Comparison of ENCODE assay signal across 7 cellular contexts in genomic region chr5:55234171-55234700, GRCh38. TPM values are rescaled to one million over a fixed set of nuclear protein-coding genes. Genes with fewer than 3 reads are reported as not detected.
DNase-seq lines count a peak whose midpoint lies in the region; ATAC-seq, FAIRE-seq and TF ChIP-seq lines count a peak whose summit lies in the region.

No MANE protein-coding gene starts in this region.

- no peak for TF ChIP-seq POLR2A in GM12878 (IDR thresholded peaks at IDR 0.05; ENCODE audit: low read depth, low read length)

- DNase-seq in NCI-H146 (lab: John Stamatoyannopoulos, UW) = peak; percentile 47
- DNase-seq in GM12878 (ENCODE audit: low read depth, low spot score) = no peak
- no peak for DNase-seq in keratinocyte (ENCODE audit: low read depth, low spot score)

- peaks cover 71% of the 10 kb centered on the region for H3K27me3 Mint-ChIP-seq in stimulated activated naive CD8-positive, alpha-beta T cell treated with anti-CD3 and anti-CD28 coated beads, Interleukin-15, Interleukin-2, amounts not matched to agents 100 ng/mL and 50 ng/mL, for 24 hours

- no peaks in the 10 kb centered on the region for H3K9me1 ChIP-seq in keratinocyte (ENCODE audit: control insufficient read depth, extremely low read depth, insufficient read depth, low read length)

- no peaks in the 10 kb centered on the region for H3K9me3 Mint-ChIP-seq in stimulated activated naive CD8-positive, alpha-beta T cell treated with anti-CD3 and anti-CD28 coated beads, Interleukin-15, Interleukin-2, amounts not matched to agents 100 ng/mL and 50 ng/mL, for 24 hours

- peak overlapping the region; percentile 79 for H3K4me3 Mint-ChIP-seq in stimulated activated naive CD8-positive, alpha-beta T cell treated with anti-CD3 and anti-CD28 coated beads, Interleukin-15, Interleukin-2, amounts not matched to agents 100 ng/mL and 50 ng/mL, for 24 hours

- FAIRE-seq in GM12878 (lab: Jason Lieb, UNC) (no peak), keratinocyte (lab: Jason Lieb, UNC) (no peak)

- in situ Hi-C loops in GM12878 (cut with MboI) = no loop called here

- H3K27me3 ChIP-seq in GM12878 (replicated peaks in 1 of 2; ENCODE audit: control insufficient read depth in 2 of 2, insufficient read depth in 2 of 2, low read length in 1 of 2) = peaks cover 23 to 32% of the 10 kb centered on the region in 2 experiments
- H3K27me3 ChIP-seq in keratinocyte (ENCODE audit: control insufficient read depth, extremely low read depth, insufficient read depth, low read length) = peaks cover 10% of the 10 kb centered on the region

- no peak overlapping the region for H3K27ac ChIP-seq in GM12878 (ENCODE audit: control insufficient read depth, insufficient read depth)
- peak overlapping the region; percentile 42 for H3K27ac ChIP-seq in keratinocyte (ENCODE audit: control insufficient read depth, insufficient read depth, low read length)

- H3K4me3 ChIP-seq in GM08714 (ENCODE audit: low read length) (peak overlapping the region; percentile 54; the same call in 1 of the 2 replicates), GM12878 (no peak overlapping the region), keratinocyte (ENCODE audit: control insufficient read depth in 2 of 3, extremely low read depth in 1 of 3, insufficient read depth in 2 of 3, low read depth in 1 of 3, low read length in 3 of 3) (peak overlapping the region; percentile 69 to 92 (median 84))

- H3K27ac Mint-ChIP-seq in stimulated activated naive CD8-positive, alpha-beta T cell treated with anti-CD3 and anti-CD28 coated beads, Interleukin-15, Interleukin-2, amounts not matched to agents 100 ng/mL and 50 ng/mL, for 24 hours = peak overlapping the region; percentile 31

- no TSS peak for BruUV-seq in GM12878 (replicated peaks; lab: Mats Ljungman, UMichigan)

- intact Hi-C loops in GM12878 (cut with micrococcal nuclease; ENCODE audit: unreplicated experiment) = no loop called here

- no peak for TF ChIP-seq CTCF in GM12878 (IDR thresholded peaks at IDR 0.05 in 2 of 3, conservative IDR thresholded peaks at IDR 0.05 in 1 of 3; ENCODE audit: control insufficient read depth in 2 of 3, extremely low read depth in 1 of 3, insufficient read depth in 1 of 3, low read depth in 3 of 3, low read length in 3 of 3)
- no peak for TF ChIP-seq CTCF in keratinocyte (optimal IDR thresholded peaks at IDR 0.05 in 1 of 3, IDR thresholded peaks at IDR 0.05 in 1 of 3, conservative IDR thresholded peaks at IDR 0.05 in 1 of 3; ENCODE audit: extremely low read depth in 1 of 3, insufficient read depth in 2 of 3, low read length in 3 of 3)

- H3K79me2 ChIP-seq in GM12878 (ENCODE audit: control insufficient read depth, insufficient read depth, low read length) (no peaks in the 10 kb centered on the region), keratinocyte (ENCODE audit: control insufficient read depth, insufficient read depth, low read length) (no peaks in the 10 kb centered on the region)

- no peaks in the 10 kb centered on the region for H3K36me3 Mint-ChIP-seq in stimulated activated naive CD8-positive, alpha-beta T cell treated with anti-CD3 and anti-CD28 coated beads, Interleukin-15, Interleukin-2, amounts not matched to agents 100 ng/mL and 50 ng/mL, for 24 hours (ENCODE audit: low read depth)

- TF ChIP-seq RAD21 in GM12878 (IDR thresholded peaks at IDR 0.05; ENCODE audit: insufficient read depth, low read depth, low read length) = no peak

- 22% methylated on average over 28 of the region's 28 CpGs for WGBS in GM12878 (ENCODE audit: insufficient coverage, insufficient replicate concordance, low lambda C conversion rate, missing lambda C conversion rate)

- CTCF ChIA-PET in GM12878 (lab: Yijun Ruan, JAX) = interaction anchor here (0.9 kb wide), 1 partner anchor 16 kb away, joined by 3 read pairs; no protein-coding TSS in a partner anchor

- RAD21 ChIA-PET in GM12878 (lab: Charles Lee; ENCODE audit: unreplicated experiment) = no interaction called here

- H3K9me3 ChIP-seq in GM12878 (replicated peaks; ENCODE audit: control insufficient read depth, insufficient read depth, low read length) (no peaks in the 10 kb centered on the region), keratinocyte (ENCODE audit: control insufficient read depth, low read depth, low read length) (no peaks in the 10 kb centered on the region)

- dilution Hi-C loops in keratinocyte (cut with MboI; ENCODE audit: extremely low pct_ligation_motif_present, low sequenced_read_pairs) = no loop called here

- H3K36me3 ChIP-seq in GM12878 (ENCODE audit: control insufficient read depth in 2 of 2, insufficient read depth in 2 of 2, low read length in 1 of 2) (no peaks in the 10 kb centered on the region), keratinocyte (ENCODE audit: control insufficient read depth in 2 of 2, extremely low read depth in 1 of 2, insufficient read depth in 2 of 2, low read length in 2 of 2) (peaks cover 0 to 2% of the 10 kb centered on the region in 2 experiments)

- peak overlapping the region; percentile 97 for H3K4me2 ChIP-seq in GM12878 (ENCODE audit: control insufficient read depth, insufficient read depth)
- H3K4me2 ChIP-seq in keratinocyte (ENCODE audit: control insufficient read depth, extremely low read depth, insufficient read depth, low read depth, low read length) = peak overlapping the region; percentile 91

- ATAC-seq in GM12878 (no peak), GM21717 (IDR thresholded peaks at IDR 0.05; ENCODE audit: unreplicated experiment) (no peak), HG02885 (IDR thresholded peaks at IDR 0.05; ENCODE audit: poor library complexity, unreplicated experiment) (no peak)

- SMC1A ChIA-PET in GM12878 (lab: Charles Lee; ENCODE audit: uncharacterized antibody, unreplicated experiment) = no interaction called here

- TF ChIP-seq EP300 in GM12878 (IDR thresholded peaks at IDR 0.05; ENCODE audit: borderline replicate concordance in 1 of 2, control insufficient read depth in 1 of 2, low read depth in 2 of 2, low read length in 2 of 2) = no peak

- H4K20me1 ChIP-seq in GM12878 (ENCODE audit: control insufficient read depth, insufficient read depth) = no peaks in the 10 kb centered on the region
- no peaks in the 10 kb centered on the region for H4K20me1 ChIP-seq in keratinocyte (ENCODE audit: control insufficient read depth, extremely low read depth, insufficient read depth, low read length)

- H2AFZ ChIP-seq in GM12878 (ENCODE audit: control insufficient read depth, low read depth, low read length) (peak overlapping the region; percentile 10; the same call in 1 of the 2 replicates), keratinocyte (ENCODE audit: control insufficient read depth, low read length) (peak overlapping the region; percentile 94)

- H3K4me1 ChIP-seq in GM12878 (ENCODE audit: control insufficient read depth, insufficient read depth, low read length) = peaks cover 9% of the 10 kb centered on the region
- H3K4me1 ChIP-seq in keratinocyte (ENCODE audit: control insufficient read depth, extremely low read depth, insufficient read depth, low read length) = peaks cover 15% of the 10 kb centered on the region

- POLR2A ChIA-PET in GM12878 (lab: Charles Lee) = no interaction called here

- peaks cover 31% of the 10 kb centered on the region for H3K4me1 Mint-ChIP-seq in stimulated activated naive CD8-positive, alpha-beta T cell treated with anti-CD3 and anti-CD28 coated beads, Interleukin-15, Interleukin-2, amounts not matched to agents 100 ng/mL and 50 ng/mL, for 24 hours (ENCODE audit: low read depth)

- H3K9ac ChIP-seq in GM12878 (ENCODE audit: control insufficient read depth, insufficient read depth, low read length) = no peak overlapping the region
- H3K9ac ChIP-seq in keratinocyte (ENCODE audit: control insufficient read depth, extremely low read depth, insufficient read depth, low read length) = peak overlapping the region; percentile 51

RNA-seq across cellular contexts. Expression of gene CCNO, which starts 0.8 kb away (rescaled TPM):
- not detected in 2 replicates for total RNA-seq in GM12878 (2013; cell fraction: nucleolus; rRNA removed)
- not detected in 2 replicates for total RNA-seq in GM12878 (2014; rRNA removed)
- not detected in 2 replicates for total RNA-seq in GM12878 (2014; rRNA removed; fragmentation: Illumina TruSeq; extraction: Trizol)
- not detected in 2 replicates for total RNA-seq in GM12878 (2021)
- not detected for polyA plus RNA-seq in GM12878 (2011; ENCODE audit: low read depth)
- not detected in 2 replicates for polyA plus RNA-seq in GM12878 (2011; rRNA removed)
- polyA plus RNA-seq in GM12878 (2011; cell fraction: cytosol; rRNA removed) = not detected in 2 replicates
- not detected in 2 replicates for polyA plus RNA-seq in GM12878 (2011; cell fraction: nucleus; rRNA removed)
- polyA plus RNA-seq in GM12878 (2012) = not detected in 2 replicates
- polyA plus RNA-seq in GM12878 (2014; fragmentation: Illumina TruSeq; extraction: Trizol) = not detected in 2 replicates
- not detected for polyA plus RNA-seq in GM12878 (2014; fragmentation: Nextera tagmentation; extraction: Ambion mirVana)
- polyA plus RNA-seq in GM12878 (2014; rRNA removed) = 0.05 TPM in 1 of 2 replicates, not detected in the other
- not detected for polyA plus RNA-seq in GM12878 (2016; fragmentation: Nextera tagmentation; extraction: Ambion mirVana)
- polyA minus RNA-seq in GM12878 (2011; rRNA and poly(A)+ RNA removed) = not detected in 2 replicates
- not detected in 2 replicates for polyA minus RNA-seq in GM12878 (2011; cell fraction: cytosol; rRNA and poly(A)+ RNA removed)
- not detected in 2 replicates for polyA minus RNA-seq in GM12878 (2011; cell fraction: nucleus; rRNA and poly(A)+ RNA removed)
- polyA plus RNA-seq in keratinocyte = 0.42 to 0.94 TPM (median 0.48 TPM) in 3 replicates
- polyA plus RNA-seq in keratinocyte (2011; ENCODE audit: low read depth) = 0.19 TPM
- 0.53 and 0.73 TPM in 2 replicates for polyA plus RNA-seq in keratinocyte (2011; cell fraction: cytosol; rRNA removed)
- 1.6 and 2.2 TPM in 2 replicates for polyA plus RNA-seq in keratinocyte (2011; cell fraction: nucleus; rRNA removed)
- polyA plus RNA-seq in keratinocyte (2012; ENCODE audit: low replicate concordance) = 1.2 and 2.8 TPM in 2 replicates
- 0.13 to 0.56 TPM (median 0.30 TPM) in 3 replicates for polyA minus RNA-seq in keratinocyte
- not detected for polyA minus RNA-seq in keratinocyte (2011; cell fraction: cytosol; rRNA and poly(A)+ RNA removed)
- 0.70 and 0.74 TPM in 2 replicates for polyA minus RNA-seq in keratinocyte (2011; cell fraction: nucleus; rRNA and poly(A)+ RNA removed)

RNA-seq across cellular contexts. Expression of gene MCIDAS, which starts 7.1 kb away (rescaled TPM):
- not detected in 2 replicates for total RNA-seq in GM12878 (2013; cell fraction: nucleolus; rRNA removed)
- total RNA-seq in GM12878 (2014; rRNA removed) (not detected in 2 replicates), GM12878 (2014; rRNA removed; fragmentation: Illumina TruSeq; extraction: Trizol) (not detected in 2 replicates), GM12878 (2021) (not detected in 2 replicates)
- polyA plus RNA-seq in GM12878 (2011; ENCODE audit: low read depth) = not detected
- polyA plus RNA-seq in GM12878 (2011; rRNA removed) (not detected in 2 replicates), GM12878 (2014; fragmentation: Illumina TruSeq; extraction: Trizol) (not detected in 2 replicates), GM12878 (2014; fragmentation: Nextera tagmentation; extraction: Ambion mirVana) (not detected), GM12878 (2014; rRNA removed) (not detected in 2 replicates), GM12878 (2016; fragmentation: Nextera tagmentation; extraction: Ambion mirVana) (not detected), keratinocyte (0.03 to 0.15 TPM in 2 of 3 replicates, not detected in the other)
- not detected in 2 replicates for polyA plus RNA-seq in GM12878 (2011; cell fraction: cytosol; rRNA removed)
- polyA plus RNA-seq in GM12878 (2011; cell fraction: nucleus; rRNA removed) = 0.06 TPM in 1 of 2 replicates, not detected in the other
- not detected in 2 replicates for polyA plus RNA-seq in GM12878 (2012)
- polyA minus RNA-seq in GM12878 (2011; rRNA and poly(A)+ RNA removed) = not detected in 2 replicates
- polyA minus RNA-seq in GM12878 (2011; cell fraction: cytosol; rRNA and poly(A)+ RNA removed) = not detected in 2 replicates
- not detected in 2 replicates for polyA minus RNA-seq in GM12878 (2011; cell fraction: nucleus; rRNA and poly(A)+ RNA removed)
- polyA plus RNA-seq in keratinocyte (2011; ENCODE audit: low read depth) = not detected
- not detected in 2 replicates for polyA plus RNA-seq in keratinocyte (2011; cell fraction: cytosol; rRNA removed)
- 0.11 TPM in 1 of 2 replicates, not detected in the other for polyA plus RNA-seq in keratinocyte (2011; cell fraction: nucleus; rRNA removed)
- 0.07 TPM in 1 of 2 replicates, not detected in the other for polyA plus RNA-seq in keratinocyte (2012; ENCODE audit: low replicate concordance)
- polyA minus RNA-seq in keratinocyte = not detected in 3 replicates
- polyA minus RNA-seq in keratinocyte (2011; cell fraction: cytosol; rRNA and poly(A)+ RNA removed) = not detected
- polyA minus RNA-seq in keratinocyte (2011; cell fraction: nucleus; rRNA and poly(A)+ RNA removed) = not detected in 2 replicates
